1 cellular context compared by ENCODE assay signal in the genomic region with DNA sequence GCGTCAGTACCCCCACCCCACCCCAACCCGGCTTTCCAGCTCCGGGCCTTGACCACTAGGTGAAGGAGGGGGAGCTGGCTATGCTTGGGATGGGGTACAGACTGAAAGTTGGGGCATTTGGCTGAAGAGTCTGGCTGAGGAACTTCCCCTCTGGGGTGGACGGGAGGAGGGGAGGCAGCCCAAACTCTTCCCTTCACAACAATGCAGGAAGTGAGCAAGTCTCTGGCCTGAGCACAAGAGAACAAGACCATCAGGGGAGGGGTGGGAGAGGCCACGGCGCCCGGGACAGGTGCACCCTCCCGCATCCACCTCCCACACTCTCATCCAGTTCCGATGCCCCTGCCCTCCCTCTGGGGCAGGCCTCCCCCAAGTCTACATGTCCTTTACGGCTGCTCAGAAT.
TF ChIP-seq lines count a peak whose summit lies in the region.

No MANE protein-coding gene starts in this region.

TF ChIP-seq in H1, 55 proteins besides CTCF, POLR2A, EP300 and RAD21:
- TF ChIP-seq HDAC6 (IDR thresholded peaks at IDR 0.05; ENCODE audit: low read depth, low read length) (no peak), RNF2 (IDR thresholded peaks at IDR 0.05; ENCODE audit: borderline replicate concordance, low read depth, low read length, missing control alignments, poor library complexity, severe bottlenecking) (no peak), BCL11A (IDR thresholded peaks at IDR 0.05; ENCODE audit: low read depth in 2 of 2, low read length in 2 of 2) (no peak), SUZ12 (IDR thresholded peaks at IDR 0.05; ENCODE audit: low read length) (no peak), TCF12 (IDR thresholded peaks at IDR 0.05; ENCODE audit: low read depth, low read length) (no peak), SP2 (IDR thresholded peaks at IDR 0.05; ENCODE audit: low read length) (no peak)
TF ChIP-seq in H1: peak in this region for 0.
